Comparison of ENCODE assay signal across 11 cellular contexts in the genomic region with DNA sequence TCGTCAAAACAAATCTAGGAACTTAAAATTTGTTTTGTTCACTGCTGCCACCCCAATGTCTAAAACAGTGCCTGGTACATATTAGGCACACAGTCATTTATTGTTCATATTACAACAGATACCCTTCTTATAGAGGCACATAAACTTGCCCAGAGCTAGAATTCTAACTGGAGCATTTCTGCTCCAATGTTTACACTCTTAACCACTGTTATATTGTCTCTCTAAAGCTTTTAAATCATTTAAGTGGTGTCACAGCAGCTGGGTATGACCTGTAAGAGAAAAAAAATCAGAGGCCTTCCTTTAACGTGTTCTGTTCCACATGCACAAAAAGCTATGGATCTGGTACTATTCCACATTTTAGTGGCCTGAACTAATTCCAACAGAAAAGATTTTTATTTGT. TPM values are rescaled to one million over a fixed set of nuclear protein-coding genes. Genes with fewer than 3 reads are reported as not detected.
DNase-seq lines count a peak whose midpoint lies in the region; FAIRE-seq and TF ChIP-seq lines count a peak whose summit lies in the region.
"Had no signal": no experiment of that assay in that cellular context is flagged by ENCODE, and none has a peak within 500 bp of the region (broad histone marks: within the 10 kb centered on the region; RNA-seq: fewer than 3 reads in every experiment).

No MANE protein-coding gene starts in this region.

- no peak for TF ChIP-seq CTCF in Caco-2 (IDR thresholded peaks at IDR 0.05; ENCODE audit: insufficient read depth in 1 of 2, low read depth in 1 of 2, low read length in 1 of 2, severe bottlenecking in 1 of 2, unreplicated experiment in 1 of 2)
- no peak for TF ChIP-seq CTCF in parathyroid adenoma (IDR thresholded peaks at IDR 0.05)

- H2AFZ ChIP-seq in parathyroid adenoma, result no peak overlapping the region

- peaks cover 27% of the 10 kb centered on the region for H3K4me1 ChIP-seq in Caco-2
- H3K4me1 ChIP-seq in parathyroid adenoma, result peaks cover 10% of the 10 kb centered on the region

- peak overlapping the region; percentile 96 for H3K4me2 ChIP-seq in parathyroid adenoma (ENCODE audit: low read length)

- peaks cover 26% of the 10 kb centered on the region for H3K79me2 ChIP-seq in parathyroid adenoma

- FAIRE-seq in GM12891 (lab: Jason Lieb, UNC), result no peak

- peaks cover 20% of the 10 kb centered on the region for H3K36me3 Mint-ChIP-seq in Caco-2 (ENCODE audit: insufficient read depth, unreplicated experiment)

- no peaks in the 10 kb centered on the region for H3K9me3 ChIP-seq in Caco-2
- H3K9me3 ChIP-seq in parathyroid adenoma (ENCODE audit: control insufficient read depth, low read length), result no peaks in the 10 kb centered on the region

- H3K27ac Mint-ChIP-seq in Caco-2 (ENCODE audit: unreplicated experiment), result no peak overlapping the region

- TF ChIP-seq POLR2A in GM12891 (IDR thresholded peaks at IDR 0.05; ENCODE audit: low read depth, low read length), result no peak

- no peak overlapping the region for H3K4me3 Mint-ChIP-seq in Caco-2 (ENCODE audit: unreplicated experiment)

- H3K4me3 ChIP-seq in Caco-2 (ENCODE audit: low read depth, low read length) (peak overlapping the region; percentile 92), parathyroid adenoma (ENCODE audit: low read depth, low read length) (peak overlapping the region; percentile 95)

- H3K9me3 Mint-ChIP-seq in Caco-2 (ENCODE audit: unreplicated experiment), result no peaks in the 10 kb centered on the region

- H3K27me3 ChIP-seq in Caco-2 (replicated peaks; ENCODE audit: control insufficient read depth, insufficient read depth, low read length) (no peaks in the 10 kb centered on the region), parathyroid adenoma (ENCODE audit: control insufficient read depth, insufficient read depth, low read length) (no peaks in the 10 kb centered on the region)

- POLR2A ChIA-PET in Caco-2 (lab: Charles Lee), result no interaction called here

- CTCF ChIA-PET in Caco-2 (lab: Charles Lee), result no interaction called here

- BruUV-seq in Caco-2 (replicated peaks; lab: Mats Ljungman, UMichigan), result no TSS peak

- H3K4me1 Mint-ChIP-seq in Caco-2 (ENCODE audit: low read depth, unreplicated experiment), result peaks cover 13% of the 10 kb centered on the region

- intact Hi-C loops in Caco-2 (cut with micrococcal nuclease; ENCODE audit: unreplicated experiment), result no loop called here

- H3K36me3 ChIP-seq in Caco-2 (ENCODE audit: control insufficient read depth, insufficient read depth, low read length) (no peaks in the 10 kb centered on the region), parathyroid adenoma (ENCODE audit: control insufficient read depth, insufficient read depth, low read length) (no peaks in the 10 kb centered on the region)

- DNase-seq in Caco-2 (no peak), NCI-H187 treated with DMSO at 0.1 percent for 48 hours (lab: John Stamatoyannopoulos, UW) (peak; percentile 69), epithelial cell of prostate (ENCODE audit: low read depth, low spot score) (no peak), GM03348 (ENCODE audit: low spot score) (no peak), GDM1 (lab: John Stamatoyannopoulos, UW) (no peak), GM12891 (ENCODE audit: insufficient read length, low spot score) (no peak), midbrain (lab: John Stamatoyannopoulos, UW) (no peak)
- DNase-seq: activated gamma-delta T cell treated with Interleukin-2 at 50 U/mL for 16 hours, KBM-7, posterior cingulate gyrus had no signal

- H3K27me3 Mint-ChIP-seq in Caco-2 (ENCODE audit: insufficient read depth, unreplicated experiment), result no peaks in the 10 kb centered on the region

- no peak overlapping the region for H3K9ac ChIP-seq in parathyroid adenoma

- H3K27ac ChIP-seq in epithelial cell of prostate (peak overlapping the region; percentile 100), parathyroid adenoma (no peak overlapping the region)

TF ChIP-seq in GM12891, 5 proteins besides CTCF, POLR2A, EP300 and RAD21:
- no peak for TF ChIP-seq SPI1 (IDR thresholded peaks at IDR 0.05; ENCODE audit: low read depth, low read length)
- no peak for TF ChIP-seq PAX5 (IDR thresholded peaks at IDR 0.05; ENCODE audit: insufficient read depth, low read length, severe bottlenecking)
- TF ChIP-seq POU2F2 (IDR thresholded peaks at IDR 0.05; ENCODE audit: low read depth, low read length), result no peak
- TF ChIP-seq TAF1 (IDR thresholded peaks at IDR 0.05; ENCODE audit: low read depth, low read length), result no peak
- no peak for TF ChIP-seq POLR2AphosphoS5 (IDR thresholded peaks at IDR 0.05; ENCODE audit: low read depth, low read length)

RNA-seq across cellular contexts. Expression of a gene that starts 3.0 kb away (rescaled TPM):
- total RNA-seq in Caco-2 (2022), result 294 and 305 TPM in 2 replicates
- 274 TPM for polyA plus RNA-seq in GM12891 (2012; ENCODE audit: low read depth, missing spikeins)

RNA-seq across cellular contexts. Expression of a gene that starts 44.4 kb away (rescaled TPM):
- 54.0 and 58.6 TPM in 2 replicates for total RNA-seq in Caco-2 (2022)
- 26.9 TPM for polyA plus RNA-seq in GM12891 (2012; ENCODE audit: low read depth, missing spikeins)
